Comparison of ENCODE assay signal across 19 cellular contexts in the genomic region with DNA sequence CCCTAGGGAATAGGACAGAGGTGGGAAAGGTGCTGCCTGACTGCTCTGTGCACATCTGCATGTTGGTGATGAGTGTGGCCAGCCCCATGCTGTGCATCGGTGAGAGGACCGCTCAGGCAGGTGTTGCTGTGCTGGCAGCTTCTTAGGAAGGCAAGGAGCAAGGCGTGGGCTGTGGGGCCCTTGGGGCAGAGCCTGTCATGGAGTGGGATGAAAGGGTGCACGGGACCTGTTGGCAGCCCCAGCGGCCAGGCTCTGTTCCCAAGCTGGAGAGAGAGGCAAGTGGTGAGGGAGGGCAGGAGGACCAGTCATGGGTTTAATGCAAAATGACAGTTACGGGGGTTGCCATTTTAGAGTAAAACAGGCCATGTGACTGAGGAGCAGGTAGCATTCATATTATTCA.
A peak's percentile ranks its signal among the peaks of the same experiment; 100 is the strongest.
DNase-seq lines count a peak whose midpoint lies in the region; ATAC-seq and TF ChIP-seq lines count a peak whose summit lies in the region.
"Had no signal": no experiment of that assay in that cellular context is flagged by ENCODE, and none has a peak within 500 bp of the region (broad histone marks: within the 10 kb centered on the region; RNA-seq: fewer than 3 reads in every experiment).

No MANE protein-coding gene starts in this region.

- H3K4me3 ChIP-seq in heart right ventricle (no peak overlapping the region), psoas muscle (no peak overlapping the region), aorta (ENCODE audit: low read length in 2 of 2) (no peak overlapping the region)
- H3K4me3 ChIP-seq: neural progenitor cell had no signal

- H3K9me3 Mint-ChIP-seq in activated CD8-positive, alpha-beta T cell treated with anti-CD3 and anti-CD28 coated beads, Interleukin-2, amount 10 ng/mL, durations not matched to agents 7 days and 5 days (ENCODE audit: insufficient read depth), result no peaks in the 10 kb centered on the region
- no peaks in the 10 kb centered on the region for H3K9me3 Mint-ChIP-seq in activated CD8-positive, alpha-beta T cell treated with anti-CD3 and anti-CD28 coated beads for 36 hours
- H3K9me3 Mint-ChIP-seq: mesothelial cell of epicardium had no signal

- DNase-seq in activated CD8-positive, alpha-beta T cell treated with anti-CD3 and anti-CD28 coated beads, Interleukin-2, amount 10 ng/mL, durations not matched to agents 7 days and 5 days, result no peak
- no peak for DNase-seq in activated CD8-positive, alpha-beta T cell treated with anti-CD3 and anti-CD28 coated beads for 36 hours
- no peak for DNase-seq in heart right ventricle
- DNase-seq in psoas muscle, result peak in 1 of 2 donors; percentile 74
- no peak for DNase-seq in aorta
- no peak for DNase-seq in NOMO-1 (lab: John Stamatoyannopoulos, UW; ENCODE audit: unreplicated experiment in 2 of 2)
- DNase-seq in Ammon's horn (ENCODE audit: low spot score), result no peak
- DNase-seq in activated T-cell treated with anti-CD3 and anti-CD28 coated beads, Interleukin-2, amount 50 U/mL, for 48 hours, result no peak
- DNase-seq: 8988T; hippocampal formation; Karpas-422; NCI-H1105; retina; SK-N-SH; stimulated activated naive CD8-positive, alpha-beta T cell treated with anti-CD3 and anti-CD28 coated beads, Interleukin-15, Interleukin-2, amounts not matched to agents 100 U/mL and 50 U/mL, for 24 hours; T1000 had no signal

- peaks cover 0 to 5% (median 0%) of the 10 kb centered on the region in 9 donors for H3K36me3 ChIP-seq in heart right ventricle
- H3K36me3 ChIP-seq in psoas muscle (ENCODE audit: insufficient read depth in 1 of 2, low read depth in 1 of 2), result no peaks in the 10 kb centered on the region
- peaks cover 0 to 2% of the 10 kb centered on the region in 2 donors for H3K36me3 ChIP-seq in aorta (ENCODE audit: control insufficient read depth in 1 of 2, insufficient read depth in 2 of 2, low read length in 1 of 2)
- H3K36me3 ChIP-seq: neural progenitor cell had no signal

- no peak for TF ChIP-seq CTCF in activated CD8-positive, alpha-beta T cell treated with anti-CD3 and anti-CD28 coated beads for 36 hours (IDR thresholded peaks at IDR 0.05)
- TF ChIP-seq CTCF in heart right ventricle (IDR thresholded peaks at IDR 0.05), result no peak
- no peak for TF ChIP-seq CTCF in psoas muscle (IDR thresholded peaks at IDR 0.05)

- H3K4me3 Mint-ChIP-seq in activated CD8-positive, alpha-beta T cell treated with anti-CD3 and anti-CD28 coated beads, Interleukin-2, amount 10 ng/mL, durations not matched to agents 7 days and 5 days, result no peak overlapping the region
- no peak overlapping the region for H3K4me3 Mint-ChIP-seq in activated CD8-positive, alpha-beta T cell treated with anti-CD3 and anti-CD28 coated beads for 36 hours
- H3K4me3 Mint-ChIP-seq: mesothelial cell of epicardium, neural progenitor cell had no signal

- intact Hi-C loops in activated CD8-positive, alpha-beta T cell treated with anti-CD3 and anti-CD28 coated beads for 36 hours (cut with micrococcal nuclease), result no loop called here
- intact Hi-C loops in heart right ventricle (cut with DNase I) (loop anchor here in 1 of 10 donors (10.0 kb wide), 1 partner anchor 73 kb away; no protein-coding TSS in a partner anchor), psoas muscle (cut with DNase I) (no loop called here), aorta (cut with DNase I) (no loop called here)

- no peaks in the 10 kb centered on the region for H3K9me3 ChIP-seq in heart right ventricle
- no peaks in the 10 kb centered on the region for H3K9me3 ChIP-seq in psoas muscle
- H3K9me3 ChIP-seq in aorta (ENCODE audit: control insufficient read depth, low read length), result no peaks in the 10 kb centered on the region
- H3K9me3 ChIP-seq: SK-N-SH had no signal

- H3K27ac Mint-ChIP-seq in activated CD8-positive, alpha-beta T cell treated with anti-CD3 and anti-CD28 coated beads, Interleukin-2, amount 10 ng/mL, durations not matched to agents 7 days and 5 days, result peak overlapping the region; percentile 8
- H3K27ac Mint-ChIP-seq in activated CD8-positive, alpha-beta T cell treated with anti-CD3 and anti-CD28 coated beads for 36 hours, result no peak overlapping the region
- H3K27ac Mint-ChIP-seq: mesothelial cell of epicardium, neural progenitor cell had no signal

- H3K27ac ChIP-seq in heart right ventricle (peak overlapping the region in 9 of 10 donors; percentile 33 to 82 (median 68)), psoas muscle (peak overlapping the region; percentile 99), aorta (ENCODE audit: low read depth in 1 of 2, low read length in 2 of 2) (peak overlapping the region; percentile 31 to 66)
- H3K27ac ChIP-seq: C4-2B, neural progenitor cell had no signal

- H3K36me3 Mint-ChIP-seq in activated CD8-positive, alpha-beta T cell treated with anti-CD3 and anti-CD28 coated beads, Interleukin-2, amount 10 ng/mL, durations not matched to agents 7 days and 5 days (ENCODE audit: low read depth), result peaks cover 2% of the 10 kb centered on the region
- no peaks in the 10 kb centered on the region for H3K36me3 Mint-ChIP-seq in activated CD8-positive, alpha-beta T cell treated with anti-CD3 and anti-CD28 coated beads for 36 hours (ENCODE audit: low read depth)
- H3K36me3 Mint-ChIP-seq: mesothelial cell of epicardium had no signal

- POLR2A ChIA-PET in activated CD8-positive, alpha-beta T cell treated with anti-CD3 and anti-CD28 coated beads, Interleukin-2, amount 10 ng/mL, durations not matched to agents 7 days and 5 days (lab: Charles Lee), result no interaction called here
- POLR2A ChIA-PET in activated CD8-positive, alpha-beta T cell treated with anti-CD3 and anti-CD28 coated beads for 36 hours (lab: Charles Lee), result no interaction called here

- H3K27me3 Mint-ChIP-seq in activated CD8-positive, alpha-beta T cell treated with anti-CD3 and anti-CD28 coated beads, Interleukin-2, amount 10 ng/mL, durations not matched to agents 7 days and 5 days (ENCODE audit: low read depth), result peaks cover 8% of the 10 kb centered on the region
- H3K27me3 Mint-ChIP-seq in activated CD8-positive, alpha-beta T cell treated with anti-CD3 and anti-CD28 coated beads for 36 hours, result no peaks in the 10 kb centered on the region

- H3K4me1 ChIP-seq in heart right ventricle (peaks cover 53 to 100% (median 98%) of the 10 kb centered on the region in 9 donors), psoas muscle (peaks cover 97% of the 10 kb centered on the region), aorta (ENCODE audit: control insufficient read depth in 1 of 2, insufficient read depth in 2 of 2, low read length in 2 of 2) (peaks cover 17 to 26% of the 10 kb centered on the region in 2 donors)

- CTCF ChIA-PET in activated CD8-positive, alpha-beta T cell treated with anti-CD3 and anti-CD28 coated beads, Interleukin-2, amount 10 ng/mL, durations not matched to agents 7 days and 5 days (lab: Charles Lee), result no interaction called here
- CTCF ChIA-PET in activated CD8-positive, alpha-beta T cell treated with anti-CD3 and anti-CD28 coated beads for 36 hours (lab: Charles Lee), result no interaction called here

- 57 to 75% methylated on average over 6 of the region's 6 CpGs for WGBS in heart right ventricle, 2 donors
- 51 to 55% (median 53%) methylated on average over 6 of the region's 6 CpGs for WGBS in psoas muscle, 3 donors
- WGBS in aorta, 2 donors, result 58 to 61% methylated on average over 6 of the region's 6 CpGs

- H3K27me3 ChIP-seq in heart right ventricle (no peaks in the 10 kb centered on the region), psoas muscle (ENCODE audit: insufficient read depth in 3 of 3, low read length in 2 of 3) (no peaks in the 10 kb centered on the region), aorta (ENCODE audit: control insufficient read depth in 1 of 2, insufficient read depth in 2 of 2, low read length in 1 of 2) (no peaks in the 10 kb centered on the region)
- H3K27me3 ChIP-seq: neural progenitor cell had no signal

- ATAC-seq in activated CD8-positive, alpha-beta T cell treated with anti-CD3 and anti-CD28 coated beads, Interleukin-2, amount 10 ng/mL, durations not matched to agents 7 days and 5 days, result no peak
- ATAC-seq in activated CD8-positive, alpha-beta T cell treated with anti-CD3 and anti-CD28 coated beads for 36 hours, result no peak
- ATAC-seq in heart right ventricle (peak in 4 of 8 donors; percentile 16 to 49 (median 34)), psoas muscle (peak in 3 of 4 donors; percentile 5 to 10 (median 5)), aorta (ENCODE audit: low FRiP score) (no peak)
- ATAC-seq: stimulated activated naive CD8-positive, alpha-beta T cell treated with anti-CD3 and anti-CD28 coated beads, Interleukin-15, Interleukin-2, amounts not matched to agents 100 U/mL and 50 U/mL, for 24 hours had no signal

- H3K4me1 Mint-ChIP-seq in activated CD8-positive, alpha-beta T cell treated with anti-CD3 and anti-CD28 coated beads, Interleukin-2, amount 10 ng/mL, durations not matched to agents 7 days and 5 days (ENCODE audit: low read depth), result peaks cover 30% of the 10 kb centered on the region
- H3K4me1 Mint-ChIP-seq in activated CD8-positive, alpha-beta T cell treated with anti-CD3 and anti-CD28 coated beads for 36 hours (ENCODE audit: low read depth), result peaks cover 22% of the 10 kb centered on the region

Comparison
In these comparisons a context has a peak if more than half of its experiments do, and no peak if none do; other contexts are left out.
1. ATAC-seq: peak in psoas muscle (3 of 4); none in activated CD8-positive, alpha-beta T cell treated with anti-CD3 and anti-CD28 coated beads, Interleukin-2, amount 10 ng/mL, durations not matched to agents 7 days and 5 days (single experiment), activated CD8-positive, alpha-beta T cell treated with anti-CD3 and anti-CD28 coated beads for 36 hours (single experiment) and aorta (single experiment).
2. H3K27ac ChIP-seq: peak in every context shown above with its lines; median percentile 99 in psoas muscle; 68 in heart right ventricle; 48 in aorta.